Comparison of ENCODE assay signal across 28 cellular contexts in the genomic region with DNA sequence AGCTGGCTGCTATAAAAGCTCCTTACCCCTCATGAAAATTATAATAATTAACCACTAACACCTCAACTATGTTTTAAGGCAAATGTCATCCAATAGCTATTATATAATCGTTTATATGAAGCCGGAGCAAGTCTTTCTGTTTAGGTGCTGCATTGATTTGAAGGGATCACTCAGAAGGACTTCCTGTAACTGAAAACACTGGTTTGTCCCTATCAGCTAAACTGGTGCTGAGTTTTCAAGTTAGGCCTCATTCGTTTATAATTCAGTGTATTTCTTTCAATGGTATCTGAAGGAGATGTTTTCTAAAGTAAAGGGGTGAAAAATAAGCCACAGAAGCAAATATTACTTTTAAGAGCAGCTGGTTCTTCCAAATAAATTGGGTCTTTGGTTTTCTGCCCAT. TPM values are rescaled to one million over a fixed set of nuclear protein-coding genes. Genes with fewer than 3 reads are reported as not detected.
A peak's percentile ranks its signal among the peaks of the same experiment; 100 is the strongest.
DNase-seq lines count a peak whose midpoint lies in the region; TF ChIP-seq lines count a peak whose summit lies in the region.
"Had no signal": no experiment of that assay in that cellular context is flagged by ENCODE, and none has a peak within 500 bp of the region (broad histone marks: within the 10 kb centered on the region; RNA-seq: fewer than 3 reads in every experiment).

No MANE protein-coding gene starts in this region.

- H3K4me3 Mint-ChIP-seq in Caco-2 (ENCODE audit: unreplicated experiment) = no peak overlapping the region
- H3K4me3 Mint-ChIP-seq: activated CD4-positive, alpha-beta memory T cell treated with anti-CD3 and anti-CD28 coated beads, Interleukin-2, amount 10 ng/mL, durations not matched to agents 7 days and 5 days; activated naive CD8-positive, alpha-beta T cell; central memory CD8-positive, alpha-beta T cell; stimulated activated naive CD8-positive, alpha-beta T cell treated with anti-CD3 and anti-CD28 coated beads, Interleukin-15, amount 100 ng/mL, for 72 hours; T-helper 17 cell had no signal

- POLR2A ChIA-PET in Caco-2 (lab: Charles Lee) = no interaction called here

- H3K4me3 ChIP-seq in Caco-2 (ENCODE audit: low read depth, low read length) = no peak overlapping the region
- no peak overlapping the region for H3K4me3 ChIP-seq in adrenal gland
- H3K4me3 ChIP-seq in esophagus squamous epithelium = no peak overlapping the region
- H3K4me3 ChIP-seq in rectal smooth muscle tissue (ENCODE audit: low read length) = no peak overlapping the region
- H3K4me3 ChIP-seq: ascending aorta, psoas muscle, SK-N-MC, skin epidermis, thyroid gland had no signal

- CTCF ChIA-PET in Caco-2 (lab: Charles Lee) = interaction anchor here (0.6 kb wide), 1 partner anchor 46 kb away, joined by 3 read pairs; no protein-coding TSS in a partner anchor

- H3K27ac Mint-ChIP-seq in Caco-2 (ENCODE audit: unreplicated experiment) = peak overlapping the region; percentile 31
- H3K27ac Mint-ChIP-seq: activated CD4-positive, alpha-beta memory T cell treated with anti-CD3 and anti-CD28 coated beads, Interleukin-2, amount 10 ng/mL, durations not matched to agents 7 days and 5 days; activated naive CD8-positive, alpha-beta T cell; stimulated activated naive CD8-positive, alpha-beta T cell treated with anti-CD3 and anti-CD28 coated beads, Interleukin-15, amount 100 ng/mL, for 72 hours; T-helper 17 cell had no signal

- H3K9me3 Mint-ChIP-seq in Caco-2 (ENCODE audit: unreplicated experiment) = no peaks in the 10 kb centered on the region
- H3K9me3 Mint-ChIP-seq: activated CD4-positive, alpha-beta memory T cell treated with anti-CD3 and anti-CD28 coated beads, Interleukin-2, amount 10 ng/mL, durations not matched to agents 7 days and 5 days; central memory CD8-positive, alpha-beta T cell; stimulated activated naive CD8-positive, alpha-beta T cell treated with anti-CD3 and anti-CD28 coated beads, Interleukin-15, amount 100 ng/mL, for 72 hours had no signal

- H3K9me3 ChIP-seq in Caco-2 = no peaks in the 10 kb centered on the region
- H3K9me3 ChIP-seq in adrenal gland (replicated peaks in 1 of 3) = no peaks in the 10 kb centered on the region
- H3K9me3 ChIP-seq in esophagus squamous epithelium = no peaks in the 10 kb centered on the region
- H3K9me3 ChIP-seq: ascending aorta, neutrophil, psoas muscle, thyroid gland had no signal

- TF ChIP-seq CTCF in Caco-2 (IDR thresholded peaks at IDR 0.05; ENCODE audit: insufficient read depth in 1 of 2, low read depth in 1 of 2, low read length in 1 of 2, severe bottlenecking in 1 of 2, unreplicated experiment in 1 of 2) = no peak
- TF ChIP-seq CTCF in adrenal gland (IDR thresholded peaks at IDR 0.05) = no peak
- TF ChIP-seq CTCF in esophagus squamous epithelium (IDR thresholded peaks at IDR 0.05) = no peak

- no peak for TF ChIP-seq POLR2A in adrenal gland (IDR thresholded peaks at IDR 0.05)
- TF ChIP-seq POLR2A in esophagus squamous epithelium (IDR thresholded peaks at IDR 0.05) = no peak

- no peak for DNase-seq in Caco-2
- no peak for DNase-seq in adrenal gland
- DNase-seq in esophagus squamous epithelium (lab: John Stamatoyannopoulos, UW) = no peak
- DNase-seq in iPS-NIHi11 (ENCODE audit: low spot score) = no peak
- DNase-seq in NCI-H2227 treated with DMSO at 0.1 percent for 48 hours (lab: John Stamatoyannopoulos, UW) = no peak
- DNase-seq in amniotic stem cell (lab: John Stamatoyannopoulos, UW) = no peak
- DNase-seq: activated CD4-positive, alpha-beta memory T cell treated with anti-CD3 and anti-CD28 coated beads, Interleukin-2, amount 10 ng/mL, durations not matched to agents 7 days and 5 days; activated CD4-positive, alpha-beta T cell treated with anti-CD3 and anti-CD28 coated beads for 1 hour; activated CD8-positive, alpha-beta memory T cell treated with anti-CD3 and anti-CD28 coated beads, Interleukin-2, amount 50 U/mL, for 48 hours; DMS53; glutamatergic neuron; mammary epithelial cell; NCI-H1436 treated with DMSO at 0.1 percent for 48 hours; NCI-H446 treated with DMSO at 0.1 percent for 48 hours; psoas muscle; stimulated activated CD4-positive, alpha-beta T cell treated with anti-CD3 and anti-CD28 coated beads, Interleukin-1b, Interleukin-23, amount 100 ng/mL, for 48 hours; stimulated activated CD8-positive, alpha-beta memory T cell treated with anti-CD3 and anti-CD28 coated beads, Interleukin-4, amount 100 ng/mL, for 48 hours; stimulated activated naive CD8-positive, alpha-beta T cell treated with anti-CD3 and anti-CD28 coated beads, Interleukin-15, amount 100 ng/mL, for 72 hours; T-helper 17 cell; thyroid gland had no signal

- WGBS in adrenal gland, 4 donors = 26 to 36% (median 29%) methylated on average over 3 of the region's 3 CpGs
- WGBS in esophagus squamous epithelium, 2 donors = 66 to 70% methylated on average over 3 of the region's 3 CpGs

- H3K4me1 ChIP-seq in Caco-2 (peaks cover 66% of the 10 kb centered on the region), adrenal gland (replicated peaks in 1 of 2) (peaks cover 28 to 67% of the 10 kb centered on the region in 2 donors), esophagus squamous epithelium (peaks cover 4 to 39% (median 8%) of the 10 kb centered on the region in 3 donors), rectal smooth muscle tissue (ENCODE audit: control insufficient read depth, insufficient read depth, low read length) (peaks cover 42% of the 10 kb centered on the region)
- H3K4me1 ChIP-seq: psoas muscle, thyroid gland had no signal

- H3K27me3 ChIP-seq in Caco-2 (replicated peaks; ENCODE audit: control insufficient read depth, insufficient read depth, low read length) (no peaks in the 10 kb centered on the region), adrenal gland (no peaks in the 10 kb centered on the region), esophagus squamous epithelium (no peaks in the 10 kb centered on the region), rectal smooth muscle tissue (ENCODE audit: control insufficient read depth, insufficient read depth, low read length) (no peaks in the 10 kb centered on the region)
- H3K27me3 ChIP-seq: ascending aorta, thyroid gland had no signal

- H3K27ac ChIP-seq in adrenal gland (peak overlapping the region in 3 of 5 donors; percentile 3 to 42 (median 9)), esophagus squamous epithelium (peak overlapping the region in 3 of 4 donors; percentile 31 to 42 (median 41)), rectal smooth muscle tissue (ENCODE audit: low read depth, low read length) (peak overlapping the region; percentile 43)
- H3K27ac ChIP-seq: KMS-11, neutrophil, psoas muscle, SK-N-MC, skin epidermis, thyroid gland had no signal

- intact Hi-C loops in Caco-2 (cut with micrococcal nuclease; ENCODE audit: unreplicated experiment) = no loop called here
- intact Hi-C loops in adrenal gland (cut with DNase I) = no loop called here
- intact Hi-C loops in esophagus squamous epithelium (cut with DNase I) = no loop called here

- no TSS peak for BruUV-seq in Caco-2 (replicated peaks; lab: Mats Ljungman, UMichigan)

- H3K4me1 Mint-ChIP-seq in Caco-2 (ENCODE audit: low read depth, unreplicated experiment) = peaks cover 42% of the 10 kb centered on the region
- H3K4me1 Mint-ChIP-seq: activated CD4-positive, alpha-beta memory T cell treated with anti-CD3 and anti-CD28 coated beads, Interleukin-2, amount 10 ng/mL, durations not matched to agents 7 days and 5 days; central memory CD8-positive, alpha-beta T cell; stimulated activated naive CD8-positive, alpha-beta T cell treated with anti-CD3 and anti-CD28 coated beads, Interleukin-15, amount 100 ng/mL, for 72 hours; T-helper 17 cell had no signal

- H3K36me3 ChIP-seq in Caco-2 (ENCODE audit: control insufficient read depth, insufficient read depth, low read length) (no peaks in the 10 kb centered on the region), adrenal gland (replicated peaks in 1 of 2) (peaks cover 0 to 36% of the 10 kb centered on the region in 2 donors), esophagus squamous epithelium (peaks cover 0 to 49% (median 10%) of the 10 kb centered on the region in 3 donors), rectal smooth muscle tissue (ENCODE audit: control insufficient read depth, insufficient read depth, low read length) (no peaks in the 10 kb centered on the region)
- H3K36me3 ChIP-seq: neutrophil, thyroid gland had no signal

- no peak overlapping the region for H3K9ac ChIP-seq in rectal smooth muscle tissue (ENCODE audit: low read length)
- H3K9ac ChIP-seq: KMS-11 had no signal

- no peaks in the 10 kb centered on the region for H3K27me3 Mint-ChIP-seq in Caco-2 (ENCODE audit: insufficient read depth, unreplicated experiment)

- H3K36me3 Mint-ChIP-seq in Caco-2 (ENCODE audit: insufficient read depth, unreplicated experiment) = peaks cover 12% of the 10 kb centered on the region
- H3K36me3 Mint-ChIP-seq: activated naive CD8-positive, alpha-beta T cell had no signal

RNA-seq across cellular contexts. Expression of a gene that starts 14.2 kb away (rescaled TPM):
- 28.5 and 28.7 TPM in 2 replicates for total RNA-seq in Caco-2 (2022)
- 100 to 1,000 TPM in 3 of 8 donors, 10 to 100 TPM in 5; 45.0 to 139 (median 76.1) TPM for total RNA-seq in adrenal gland
- polyA plus RNA-seq in adrenal gland = 10 to 100 TPM; 36.2 to 75.3 (median 38.4) TPM
- total RNA-seq in esophagus squamous epithelium = 10 to 100 TPM in 2 of 4 donors, 1 to 10 TPM in 2; 6.6 to 26.3 (median 9.9) TPM
- total RNA-seq: activated CD4-positive, alpha-beta memory T cell treated with anti-CD3 and anti-CD28 coated beads, Interleukin-2, amount 10 ng/mL, durations not matched to agents 7 days and 5 days; T-helper 17 cell had no signal
